19 cellular contexts compared by ENCODE assay signal in genomic region chr14:95039259-95039992, GRCh38.
DNase-seq lines count a peak whose midpoint lies in the region; ATAC-seq and TF ChIP-seq lines count a peak whose summit lies in the region.
"Had no signal": no experiment of that assay in that cellular context is flagged by ENCODE, and none has a peak within 500 bp of the region (broad histone marks: within the 10 kb centered on the region; RNA-seq: fewer than 3 reads in every experiment).

No MANE protein-coding gene starts in this region.

- H3K36me3 Mint-ChIP-seq in neural progenitor cell: no peaks in the 10 kb centered on the region

- H3K4me2 ChIP-seq in neural progenitor cell: no peak overlapping the region
- H3K4me2 ChIP-seq: GM23338 had no signal

- ATAC-seq in Right ventricle myocardium superior (ENCODE audit: poor library complexity) (no peak), HG03457 (IDR thresholded peaks at IDR 0.05; ENCODE audit: unreplicated experiment) (no peak), gastrocnemius medialis (no peak)
- ATAC-seq: GM23338, K562 had no signal

- H3K9me3 ChIP-seq in right atrium auricular region (no peaks in the 10 kb centered on the region), neural progenitor cell (ENCODE audit: low read depth) (no peaks in the 10 kb centered on the region), vagina (no peaks in the 10 kb centered on the region), gastrocnemius medialis (no peaks in the 10 kb centered on the region)
- H3K9me3 ChIP-seq: BE2C had no signal

- no peaks in the 10 kb centered on the region for H4K20me1 ChIP-seq in neural progenitor cell (ENCODE audit: low read depth)

- no peak overlapping the region for H3K9ac ChIP-seq in neural progenitor cell

- TF ChIP-seq POLR2A in vagina (IDR thresholded peaks at IDR 0.05) (no peak), gastrocnemius medialis (IDR thresholded peaks at IDR 0.05) (no peak)

- H2AFZ ChIP-seq in neural progenitor cell (replicated peaks): no peak overlapping the region
- H2AFZ ChIP-seq: GM23338 had no signal

- H3K27me3 ChIP-seq in right atrium auricular region: no peaks in the 10 kb centered on the region
- peaks cover 31% of the 10 kb centered on the region for H3K27me3 ChIP-seq in neural progenitor cell
- H3K27me3 ChIP-seq in vagina: no peaks in the 10 kb centered on the region
- no peaks in the 10 kb centered on the region for H3K27me3 ChIP-seq in gastrocnemius medialis
- H3K27me3 ChIP-seq: BE2C had no signal

- no peaks in the 10 kb centered on the region for H3K79me2 ChIP-seq in neural progenitor cell (ENCODE audit: low read depth)

- H3K36me3 ChIP-seq in right atrium auricular region: no peaks in the 10 kb centered on the region
- H3K36me3 ChIP-seq in neural progenitor cell: no peaks in the 10 kb centered on the region
- H3K36me3 ChIP-seq in vagina: no peaks in the 10 kb centered on the region
- H3K36me3 ChIP-seq in gastrocnemius medialis: no peaks in the 10 kb centered on the region
- H3K36me3 ChIP-seq: BE2C had no signal

- H3K27ac ChIP-seq in right atrium auricular region (no peak overlapping the region), coronary artery (no peak overlapping the region), neural progenitor cell (no peak overlapping the region), vagina (no peak overlapping the region), gastrocnemius medialis (no peak overlapping the region)

- no peak overlapping the region for H3K4me3 ChIP-seq in right atrium auricular region
- no peak overlapping the region for H3K4me3 ChIP-seq in coronary artery
- H3K4me3 ChIP-seq in neural progenitor cell: no peak overlapping the region
- no peak overlapping the region for H3K4me3 ChIP-seq in vagina
- H3K4me3 ChIP-seq in gastrocnemius medialis: no peak overlapping the region
- H3K4me3 ChIP-seq: GM23338, K562 had no signal

- H3K4me3 Mint-ChIP-seq in neural progenitor cell: no peak overlapping the region
- H3K4me3 Mint-ChIP-seq: CD4-positive, alpha-beta T cell; GM23338 had no signal

- H3K9me3 Mint-ChIP-seq in neural progenitor cell: peaks cover 2% of the 10 kb centered on the region
- H3K9me3 Mint-ChIP-seq: CD4-positive, alpha-beta T cell; GM23338 had no signal

- H3K27ac Mint-ChIP-seq in neural progenitor cell: peak overlapping the region; percentile 15
- H3K27ac Mint-ChIP-seq: CD4-positive, alpha-beta T cell; GM23338 had no signal

- DNase-seq in right atrium auricular region (ENCODE audit: low spot score) (peak; percentile 28), Right ventricle myocardium superior (no peak), coronary artery (ENCODE audit: low spot score) (peak; percentile 35), neural progenitor cell (ENCODE audit: low spot score) (no peak), vagina (ENCODE audit: extremely low spot score in 2 of 2) (peak; percentile 69 to 72), retina (no peak), gastrocnemius medialis (no peak)
- DNase-seq: BE2C; CD4-positive, alpha-beta T cell; DMS79; MV-4-11; NCI-H1436 treated with DMSO at 0.1 percent for 48 hours; NCI-H2029 treated with DMSO at 0.1 percent for 48 hours; NCI-H2171 treated with DMSO at 0.1 percent for 48 hours; NCI-H446 treated with DMSO at 0.1 percent for 48 hours; NCI-H82 had no signal

- no peaks in the 10 kb centered on the region for H3K4me1 Mint-ChIP-seq in neural progenitor cell

- intact Hi-C loops in Right ventricle myocardium superior (cut with DNase I): no loop called here
- intact Hi-C loops in vagina (cut with DNase I): no loop called here
- intact Hi-C loops in gastrocnemius medialis (cut with DNase I; ENCODE audit: low total_unique reads): no loop called here

- no peak for TF ChIP-seq CTCF in right atrium auricular region (IDR thresholded peaks at IDR 0.05)
- no peak for TF ChIP-seq CTCF in coronary artery (IDR thresholded peaks at IDR 0.05)
- TF ChIP-seq CTCF in neural progenitor cell (IDR thresholded peaks at IDR 0.05): no peak
- TF ChIP-seq CTCF in vagina (IDR thresholded peaks at IDR 0.05): no peak
- TF ChIP-seq CTCF in gastrocnemius medialis (IDR thresholded peaks at IDR 0.05 in 4 of 5, conservative IDR thresholded peaks at IDR 0.05 in 1 of 5): no peak

- in situ Hi-C loops in gastrocnemius medialis (cut with MboI; ENCODE audit: low sequenced_read_pairs in 4 of 4): no loop called here

- H3K27me3 Mint-ChIP-seq in neural progenitor cell (ENCODE audit: insufficient read depth, low read depth): peaks cover 15% of the 10 kb centered on the region

- H3K4me1 ChIP-seq in right atrium auricular region (no peaks in the 10 kb centered on the region), neural progenitor cell (no peaks in the 10 kb centered on the region), vagina (peaks cover 12% of the 10 kb centered on the region), gastrocnemius medialis (no peaks in the 10 kb centered on the region)
- H3K4me1 ChIP-seq: BE2C had no signal

- H3F3A ChIP-seq in neural progenitor cell (ENCODE audit: low read depth): no peaks in the 10 kb centered on the region

Comparison
In these comparisons a context has a peak if more than half of its experiments do, and no peak if none do; other contexts are left out.
1. DNase-seq: peak in right atrium auricular region (single experiment), coronary artery (single experiment) and vagina (2 of 2); none in Right ventricle myocardium superior (single experiment), neural progenitor cell (single experiment), retina (single experiment) and gastrocnemius medialis (0 of 2).